ENCODE assay signal across 1 cellular context in genomic region chr6:87701676-87702588, GRCh38.
A peak's percentile ranks its signal among the peaks of the same experiment; 100 is the strongest.
TF ChIP-seq lines count a peak whose summit lies in the region.

Gene AKIRIN2 (minus strand): TSS chr6:87702233. CDS start chr6:87701684, 549 bp downstream.

TF ChIP-seq in HepG2, 621 proteins besides CTCF, POLR2A, EP300 and RAD21 (continued from another document and continues in another):
- TF ChIP-seq PRDM15 (CRISPR knock-in tag; IDR thresholded peaks at IDR 0.05) (no peak), NR3C1 (CRISPR knock-in tag; IDR thresholded peaks at IDR 0.05) (no peak), CBFB (CRISPR knock-in tag; IDR thresholded peaks at IDR 0.05) (peak; percentile 38; the same call in 1 of the 2 replicates), MXD3 (CRISPR knock-in tag; IDR thresholded peaks at IDR 0.05) (peak; percentile 38; the same call in 1 of the 2 replicates), ZNF383 (CRISPR knock-in tag; IDR thresholded peaks at IDR 0.05; ENCODE audit: borderline replicate concordance) (no peak), ZNF160 (CRISPR knock-in tag; IDR thresholded peaks at IDR 0.05) (peak; percentile 18; the same call in 1 of the 2 replicates), MTF2 (CRISPR knock-in tag; IDR thresholded peaks at IDR 0.05; ENCODE audit: borderline replicate concordance) (no peak), FOXK2 (IDR thresholded peaks at IDR 0.05) (peak; percentile 84), SMAD9 (CRISPR knock-in tag; IDR thresholded peaks at IDR 0.05) (no peak), TCF12 (IDR thresholded peaks at IDR 0.05) (no peak), TCF12 (CRISPR knock-in tag; IDR thresholded peaks at IDR 0.05) (0 out of 2 replicates have a peak, but pooled peaks have one; percentile 4), PCBP1 (IDR thresholded peaks at IDR 0.05; ENCODE audit: borderline replicate concordance, low read depth, low read length) (0 out of 2 replicates have a peak, but pooled peaks have one; percentile 37), ZNF709 (CRISPR knock-in tag; IDR thresholded peaks at IDR 0.05) (peak; percentile 77; the same call in 1 of the 2 replicates), ZNF781 (CRISPR knock-in tag; IDR thresholded peaks at IDR 0.05; ENCODE audit: borderline replicate concordance, not compliant biosample characterization) (no peak), GPBP1L1 (CRISPR knock-in tag; IDR thresholded peaks at IDR 0.05) (no peak), FOXO4 (CRISPR knock-in tag; conservative IDR thresholded peaks at IDR 0.05) (no peak), ZNF280D (CRISPR knock-in tag; IDR thresholded peaks at IDR 0.05) (peak; percentile 69; the same call in 1 of the 2 replicates), ZBTB38 (CRISPR knock-in tag; IDR thresholded peaks at IDR 0.05) (no peak), KAT8 (CRISPR knock-in tag; IDR thresholded peaks at IDR 0.05) (peak; percentile 85), ZFP37 (CRISPR knock-in tag; IDR thresholded peaks at IDR 0.05; ENCODE audit: borderline replicate concordance) (no peak), SOX6 (IDR thresholded peaks at IDR 0.05) (no peak), SOX6 (CRISPR knock-in tag; IDR thresholded peaks at IDR 0.05) (peak; percentile 71), ZNF766 (CRISPR knock-in tag; IDR thresholded peaks at IDR 0.05; ENCODE audit: borderline replicate concordance) (no peak), DR1 (CRISPR knock-in tag; IDR thresholded peaks at IDR 0.05) (peak; percentile 81), PITX1 (CRISPR knock-in tag; IDR thresholded peaks at IDR 0.05) (0 out of 2 replicates have a peak, but pooled peaks have one; percentile 55), GATA4 (IDR thresholded peaks at IDR 0.05; ENCODE audit: borderline replicate concordance, low read depth) (peak; percentile 54), HCFC1 (IDR thresholded peaks at IDR 0.05; ENCODE audit: low read depth, low read length) (peak; percentile 96), ZNF572 (CRISPR knock-in tag; IDR thresholded peaks at IDR 0.05) (no peak), TEAD2 (CRISPR knock-in tag; IDR thresholded peaks at IDR 0.05) (no peak), ZNF207 (IDR thresholded peaks at IDR 0.05; ENCODE audit: borderline replicate concordance) (no peak), ZNF687 (CRISPR knock-in tag; IDR thresholded peaks at IDR 0.05) (peak; percentile 82), ZNF619 (CRISPR knock-in tag; IDR thresholded peaks at IDR 0.05) (no peak), ZNF468 (CRISPR knock-in tag; IDR thresholded peaks at IDR 0.05) (no peak), POGK (CRISPR knock-in tag; conservative IDR thresholded peaks at IDR 0.05) (peak; percentile 37; the same call in 1 of the 2 replicates), ZSCAN29 (CRISPR knock-in tag; conservative IDR thresholded peaks at IDR 0.05) (0 out of 2 replicates have a peak, but pooled peaks have one; percentile 36), NCOA5 (CRISPR knock-in tag; IDR thresholded peaks at IDR 0.05) (no peak), BATF2 (CRISPR knock-in tag; IDR thresholded peaks at IDR 0.05) (peak; percentile 60; the same call in 1 of the 2 replicates), MLX (CRISPR knock-in tag; IDR thresholded peaks at IDR 0.05) (no peak), ATF1 (CRISPR knock-in tag; IDR thresholded peaks at IDR 0.05) (peak; percentile 79; the same call in 1 of the 2 replicates), TFAP4 (IDR thresholded peaks at IDR 0.05; ENCODE audit: borderline replicate concordance, low read depth) (no peak), MAFK (conservative IDR thresholded peaks at IDR 0.05 in 1 of 2, IDR thresholded peaks at IDR 0.05 in 1 of 2; ENCODE audit: low read length in 2 of 2) (no peak), ZFP36 (IDR thresholded peaks at IDR 0.05; ENCODE audit: borderline replicate concordance, low read depth, low read length, partially characterized antibody) (no peak), NKX3-1 (CRISPR knock-in tag; IDR thresholded peaks at IDR 0.05) (no peak), ZFP1 (CRISPR knock-in tag; IDR thresholded peaks at IDR 0.05) (no peak), SALL2 (CRISPR knock-in tag; IDR thresholded peaks at IDR 0.05) (no peak; the same call in 1 of the 2 replicates), NFYC (CRISPR knock-in tag; IDR thresholded peaks at IDR 0.05) (no peak)
